Comparison of ENCODE assay signal across 31 cellular contexts in genomic region chr20:62714799-62715198, GRCh38. TPM values are rescaled to one million over a fixed set of nuclear protein-coding genes. Genes with fewer than 3 reads are reported as not detected.
"Had no signal": no experiment of that assay in that cellular context is flagged by ENCODE, and none has a peak within 500 bp of the region (broad histone marks: within the 10 kb centered on the region; RNA-seq: fewer than 3 reads in every experiment).

No MANE protein-coding gene starts in this region.

- H3K36me3 ChIP-seq: breast epithelium, esophagus squamous epithelium, heart right ventricle, left ventricle myocardium inferior, pancreas, right atrium auricular region, spleen, tibial nerve, WERI-Rb-1 had no signal

- H3K4me1 ChIP-seq: breast epithelium, pancreas, psoas muscle, tibial nerve had no signal

- DNase-seq: activated CD4-positive, alpha-beta T cell treated with anti-CD3 and anti-CD28 coated beads for 48 hours; activated CD4-positive, alpha-beta T cell treated with anti-CD3 and anti-CD28 coated beads, Interleukin-2, amount 50 U/mL, for 48 hours; activated CD8-positive, alpha-beta memory T cell treated with anti-CD3 and anti-CD28 coated beads, Interleukin-2, amount 50 U/mL, for 48 hours; activated gamma-delta T cell; activated naive CD4-positive, alpha-beta T cell treated with anti-CD3 and anti-CD28 coated beads, Interleukin-2, amount 10 ng/mL, durations not matched to agents 7 days and 5 days; activated T-cell treated with anti-CD3 and anti-CD28 coated beads, Interleukin-2, amount 50 U/mL, for 24 hours; amygdala; dermis blood vessel endothelial cell; effector CD4-positive, alpha-beta T cell; esophagus squamous epithelium; foreskin melanocyte; left ventricle myocardium inferior; mesendoderm; nephron progenitor cell; psoas muscle; spleen; stimulated activated naive CD4-positive, alpha-beta T cell treated with Interleukin-2 at 50 U/mL for 16 hours; T-cell; WERI-Rb-1 had no signal

- ATAC-seq: activated CD4-positive, CD25-positive, alpha-beta regulatory T cell treated with anti-CD3 and anti-CD28 coated beads, Interleukin-2, amount 50 U/mL, for 24 hours; heart right ventricle; pancreas; psoas muscle; T-cell had no signal

- H3K9me3 ChIP-seq: breast epithelium, esophagus squamous epithelium, pancreas, psoas muscle had no signal

- FAIRE-seq: colon, endometrium, islet of Langerhans, pancreas, TTC549 had no signal

- H3K4me3 ChIP-seq: breast epithelium, esophagus squamous epithelium, heart right ventricle, left ventricle myocardium inferior, lung, pancreas, psoas muscle, right atrium auricular region, spleen, tibial nerve had no signal

- H3K27ac ChIP-seq: breast epithelium, epithelial cell of prostate, esophagus squamous epithelium, heart right ventricle, left ventricle myocardium inferior, pancreas, psoas muscle, right atrium auricular region, spleen, tibial nerve, WERI-Rb-1 had no signal

RNA-seq across cellular contexts. Expression of gene NTSR1, which starts 6.2 kb away (rescaled TPM):
- total RNA-seq: dermis blood vessel endothelial cell, left ventricle myocardium inferior had no signal
- polyA plus RNA-seq: heart right ventricle had no signal
